ENCODE assay signal across 18 cellular contexts in genomic region chr5:172405226-172405625, GRCh38.
"Had no signal": no experiment of that assay in that cellular context is flagged by ENCODE, and none has a peak within 500 bp of the region (broad histone marks: within the 10 kb centered on the region; RNA-seq: fewer than 3 reads in every experiment).

No MANE protein-coding gene starts in this region.

- H3K36me3 ChIP-seq: pancreas had no signal

- DNase-seq: activated CD4-positive, alpha-beta T cell treated with anti-CD3 and anti-CD28 coated beads, Interleukin-2, amount 50 U/mL, for 48 hours; activated naive CD4-positive, alpha-beta T cell; activated naive CD8-positive, alpha-beta T cell treated with anti-CD3 and anti-CD28 coated beads for 36 hours; amniotic stem cell; caudate nucleus; dorsolateral prefrontal cortex; foreskin melanocyte; head of caudate nucleus; kidney; left lung; naive B cell; pancreas; stimulated activated CD4-positive, alpha-beta T cell treated with anti-CD3 and anti-CD28 coated beads, Interleukin-4, amount 100 ng/mL, for 24 hours had no signal

- H3K27ac Mint-ChIP-seq: activated naive CD8-positive, alpha-beta T cell treated with anti-CD3 and anti-CD28 coated beads for 36 hours; stimulated activated effector memory CD8-positive, alpha-beta T cell treated with anti-CD3 and anti-CD28 coated beads, Interleukin-12 subunit alpha, Interleukin-12 subunit beta, amount 100 ng/mL, for 72 hours; T-helper 1 cell treated with Interleukin-12 subunit alpha and Interleukin-12 subunit beta and Interleukin-4 antibody, amounts not matched to agents 30 μg/mL and 1 μg/mL, for 36 hours had no signal

- H3K4me3 Mint-ChIP-seq: activated naive CD8-positive, alpha-beta T cell treated with anti-CD3 and anti-CD28 coated beads for 36 hours; naive B cell; stimulated activated effector memory CD8-positive, alpha-beta T cell treated with anti-CD3 and anti-CD28 coated beads, Interleukin-12 subunit alpha, Interleukin-12 subunit beta, amount 100 ng/mL, for 72 hours; T-helper 1 cell treated with Interleukin-12 subunit alpha and Interleukin-12 subunit beta and Interleukin-4 antibody, amounts not matched to agents 30 μg/mL and 1 μg/mL, for 36 hours had no signal

- H3K36me3 Mint-ChIP-seq: activated naive CD8-positive, alpha-beta T cell treated with anti-CD3 and anti-CD28 coated beads for 36 hours; naive B cell; stimulated activated effector memory CD8-positive, alpha-beta T cell treated with anti-CD3 and anti-CD28 coated beads, Interleukin-12 subunit alpha, Interleukin-12 subunit beta, amount 100 ng/mL, for 72 hours had no signal

- H3K9me3 ChIP-seq: left lung, pancreas had no signal

- H3K4me3 ChIP-seq: dorsolateral prefrontal cortex, left lung, pancreas had no signal

- H3K9me3 Mint-ChIP-seq: activated naive CD8-positive, alpha-beta T cell treated with anti-CD3 and anti-CD28 coated beads for 36 hours; stimulated activated effector memory CD8-positive, alpha-beta T cell treated with anti-CD3 and anti-CD28 coated beads, Interleukin-12 subunit alpha, Interleukin-12 subunit beta, amount 100 ng/mL, for 72 hours; T-helper 1 cell treated with Interleukin-12 subunit alpha and Interleukin-12 subunit beta and Interleukin-4 antibody, amounts not matched to agents 30 μg/mL and 1 μg/mL, for 36 hours had no signal

- H3K4me1 Mint-ChIP-seq: naive B cell; stimulated activated effector memory CD8-positive, alpha-beta T cell treated with anti-CD3 and anti-CD28 coated beads, Interleukin-12 subunit alpha, Interleukin-12 subunit beta, amount 100 ng/mL, for 72 hours had no signal

- H3K27me3 ChIP-seq: dorsolateral prefrontal cortex, left lung, pancreas had no signal

- ATAC-seq: activated CD4-positive, CD25-positive, alpha-beta regulatory T cell treated with anti-CD3 and anti-CD28 coated beads, Interleukin-2, amount 50 U/mL, for 24 hours; left lung; sciatic nerve; stimulated activated effector memory CD8-positive, alpha-beta T cell treated with anti-CD3 and anti-CD28 coated beads, Interleukin-12 subunit alpha, Interleukin-12 subunit beta, amount 100 ng/mL, for 72 hours had no signal

- H3K27ac ChIP-seq: epithelial cell of prostate, pancreas had no signal
